Comparison of ENCODE assay signal across 8 cellular contexts in genomic region chrX:48919360-48919821, GRCh38. TPM values are rescaled to one million over a fixed set of nuclear protein-coding genes. Genes with fewer than 3 reads are reported as not detected.
A peak's percentile ranks its signal among the peaks of the same experiment; 100 is the strongest.
DNase-seq lines count a peak whose midpoint lies in the region; ATAC-seq and TF ChIP-seq lines count a peak whose summit lies in the region.

No MANE protein-coding gene starts in this region.

- H3K4me3 ChIP-seq in endodermal cell (ENCODE audit: low read length): peak overlapping the region; percentile 88

- no peaks in the 10 kb centered on the region for H3K27me3 Mint-ChIP-seq in activated T-cell treated with anti-CD3 and anti-CD28 coated beads, Interleukin-2, amount 50 U/mL, for 4 hours (ENCODE audit: low read depth)
- no peaks in the 10 kb centered on the region for H3K27me3 Mint-ChIP-seq in endodermal cell (ENCODE audit: insufficient read depth)
- no peaks in the 10 kb centered on the region for H3K27me3 Mint-ChIP-seq in natural killer cell treated with Interleukin-12 subunit alpha and Interleukin-12 subunit beta and Interleukin-15 and Interleukin-18, amount 100 ng/mL, for 72 hours

- no peaks in the 10 kb centered on the region for H3K9me3 Mint-ChIP-seq in activated T-cell treated with anti-CD3 and anti-CD28 coated beads, Interleukin-2, amount 50 U/mL, for 4 hours
- H3K9me3 Mint-ChIP-seq in endodermal cell: peaks cover 56% of the 10 kb centered on the region
- H3K9me3 Mint-ChIP-seq in natural killer cell treated with Interleukin-12 subunit alpha and Interleukin-12 subunit beta and Interleukin-15 and Interleukin-18, amount 100 ng/mL, for 72 hours: no peaks in the 10 kb centered on the region

- WGBS in endodermal cell (ENCODE audit: insufficient coverage in 1 of 2, insufficient read length in 1 of 2), 2 experiments: 0% methylated on average over 15 of the region's 15 CpGs; no CpG with 5 or more reads in 1 of the 2 experiments

- H3K4me1 ChIP-seq in endodermal cell (ENCODE audit: control insufficient read depth, insufficient read depth, low read length): no peaks in the 10 kb centered on the region

- H3K9me3 ChIP-seq in endodermal cell (ENCODE audit: control insufficient read depth, low read length): no peaks in the 10 kb centered on the region

- peaks cover 24% of the 10 kb centered on the region for H3K36me3 Mint-ChIP-seq in activated T-cell treated with anti-CD3 and anti-CD28 coated beads, Interleukin-2, amount 50 U/mL, for 4 hours (ENCODE audit: insufficient read depth)
- peaks cover 47% of the 10 kb centered on the region for H3K36me3 Mint-ChIP-seq in endodermal cell (ENCODE audit: low read depth)
- peaks cover 25% of the 10 kb centered on the region for H3K36me3 Mint-ChIP-seq in natural killer cell treated with Interleukin-12 subunit alpha and Interleukin-12 subunit beta and Interleukin-15 and Interleukin-18, amount 100 ng/mL, for 72 hours

- peak overlapping the region; percentile 69 for H3K27ac ChIP-seq in endodermal cell (ENCODE audit: low read depth, low read length)

- H3K36me3 ChIP-seq in endodermal cell (ENCODE audit: control insufficient read depth, insufficient read depth, low read length): peaks cover 25% of the 10 kb centered on the region

- peak; percentile 23 to 41 for ATAC-seq in activated T-cell treated with anti-CD3 and anti-CD28 coated beads, Interleukin-2, amount 50 U/mL, for 4 hours
- ATAC-seq in SK-N-SH treated with all-trans-retinoic acid at 6 μM for 48 hours: peak; percentile 44
- peak; percentile 28 to 29 for ATAC-seq in natural killer cell treated with Interleukin-12 subunit alpha and Interleukin-12 subunit beta and Interleukin-15 and Interleukin-18, amount 100 ng/mL, for 72 hours
- ATAC-seq in omental fat pad (ENCODE audit: low FRiP score): no peak

- H3K9ac ChIP-seq in endodermal cell (ENCODE audit: extremely low read depth, low read length, poor library complexity, severe bottlenecking): peak overlapping the region; percentile 83

- H3K4me1 Mint-ChIP-seq in activated T-cell treated with anti-CD3 and anti-CD28 coated beads, Interleukin-2, amount 50 U/mL, for 4 hours (ENCODE audit: low read depth): peaks cover 53% of the 10 kb centered on the region
- peaks cover 24% of the 10 kb centered on the region for H3K4me1 Mint-ChIP-seq in endodermal cell
- H3K4me1 Mint-ChIP-seq in natural killer cell treated with Interleukin-12 subunit alpha and Interleukin-12 subunit beta and Interleukin-15 and Interleukin-18, amount 100 ng/mL, for 72 hours (ENCODE audit: low read depth in 2 of 2): peaks cover 33 to 59% of the 10 kb centered on the region in 2 donors

- no peaks in the 10 kb centered on the region for H3K27me3 ChIP-seq in endodermal cell (ENCODE audit: control insufficient read depth, insufficient read depth, low read length, poor library complexity, severe bottlenecking)

- H3K4me3 Mint-ChIP-seq in activated T-cell treated with anti-CD3 and anti-CD28 coated beads, Interleukin-2, amount 50 U/mL, for 4 hours: peak overlapping the region; percentile 91
- H3K4me3 Mint-ChIP-seq in endodermal cell: peak overlapping the region; percentile 90
- peak overlapping the region; percentile 100 for H3K4me3 Mint-ChIP-seq in natural killer cell treated with Interleukin-12 subunit alpha and Interleukin-12 subunit beta and Interleukin-15 and Interleukin-18, amount 100 ng/mL, for 72 hours

- no peak for DNase-seq in activated T-cell treated with anti-CD3 and anti-CD28 coated beads, Interleukin-2, amount 50 U/mL, for 4 hours
- DNase-seq in activated T-cell treated with anti-CD3 and anti-CD28 coated beads, Interleukin-2, amount 50 U/mL, for 1 hour: no peak
- DNase-seq in endodermal cell (peak; percentile 83), omental fat pad (ENCODE audit: low spot score) (no peak), iPS-NIHi7 (ENCODE audit: extremely low spot score) (no peak), NCI-H2196 treated with DMSO at 0.1 percent for 48 hours (lab: John Stamatoyannopoulos, UW; ENCODE audit: unreplicated experiment) (no peak)
- DNase-seq in natural killer cell treated with Interleukin-12 subunit alpha and Interleukin-12 subunit beta and Interleukin-15 and Interleukin-18, amount 100 ng/mL, for 72 hours (ENCODE audit: low spot score): no peak

- TF ChIP-seq CTCF in endodermal cell (conservative IDR thresholded peaks at IDR 0.05) (no peak), omental fat pad (IDR thresholded peaks at IDR 0.05) (no peak)

- peak overlapping the region; percentile 98 for H3K27ac Mint-ChIP-seq in endodermal cell
- peak overlapping the region; percentile 86 to 93 for H3K27ac Mint-ChIP-seq in natural killer cell treated with Interleukin-12 subunit alpha and Interleukin-12 subunit beta and Interleukin-15 and Interleukin-18, amount 100 ng/mL, for 72 hours

TF ChIP-seq in SK-N-SH treated with all-trans-retinoic acid at 6 μM for 48 hours, 23 proteins besides CTCF, POLR2A, EP300 and RAD21:
- no peak for TF ChIP-seq ZFP3 (CRISPR knock-in tag; IDR thresholded peaks at IDR 0.05)
- TF ChIP-seq, protein P1, sequence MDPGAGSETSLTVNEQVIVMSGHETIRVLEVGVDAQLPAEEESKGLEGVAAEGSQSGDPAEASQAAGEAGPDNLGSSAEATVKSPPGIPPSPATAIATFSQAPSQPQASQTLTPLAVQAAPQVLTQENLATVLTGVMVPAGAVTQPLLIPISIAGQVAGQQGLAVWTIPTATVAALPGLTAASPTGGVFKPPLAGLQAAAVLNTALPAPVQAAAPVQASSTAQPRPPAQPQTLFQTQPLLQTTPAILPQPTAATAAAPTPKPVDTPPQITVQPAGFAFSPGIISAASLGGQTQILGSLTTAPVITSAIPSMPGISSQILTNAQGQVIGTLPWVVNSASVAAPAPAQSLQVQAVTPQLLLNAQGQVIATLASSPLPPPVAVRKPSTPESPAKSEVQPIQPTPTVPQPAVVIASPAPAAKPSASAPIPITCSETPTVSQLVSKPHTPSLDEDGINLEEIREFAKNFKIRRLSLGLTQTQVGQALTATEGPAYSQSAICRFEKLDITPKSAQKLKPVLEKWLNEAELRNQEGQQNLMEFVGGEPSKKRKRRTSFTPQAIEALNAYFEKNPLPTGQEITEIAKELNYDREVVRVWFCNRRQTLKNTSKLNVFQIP (CRISPR knock-in tag; IDR thresholded peaks at IDR 0.05; ENCODE audit: borderline replicate concordance, low read depth): no peak
- TF ChIP-seq ZNF70 (CRISPR knock-in tag; IDR thresholded peaks at IDR 0.05): no peak
- no peak for TF ChIP-seq PPARA (CRISPR knock-in tag; IDR thresholded peaks at IDR 0.05; ENCODE audit: borderline replicate concordance)
TF ChIP-seq in SK-N-SH treated with all-trans-retinoic acid at 6 μM for 48 hours: peak in this region for 0.

RNA-seq across cellular contexts. Expression of gene PIM2, which starts 0.6 kb away (rescaled TPM):
- 100 to 1,000 TPM; 197 to 279 (median 270) TPM for total RNA-seq in activated T-cell treated with anti-CD3 and anti-CD28 coated beads, Interleukin-2, amount 50 U/mL, for 4 hours
- total RNA-seq in endodermal cell: 10 to 100 TPM; 26.2 to 94.0 TPM
- 17.8 TPM for polyA plus RNA-seq in endodermal cell (2013, experiment 1 of 2)
- polyA plus RNA-seq in endodermal cell (2013, experiment 2 of 2): 16.2 TPM
- 100 to 1,000 TPM; 291 to 478 TPM for total RNA-seq in natural killer cell treated with Interleukin-12 subunit alpha and Interleukin-12 subunit beta and Interleukin-15 and Interleukin-18, amount 100 ng/mL, for 72 hours
- 10 to 100 TPM in 2 of 4 donors, 1 to 10 TPM in 2; 9.6 to 14.0 (median 11.5) TPM for total RNA-seq in omental fat pad

RNA-seq across cellular contexts. Expression of gene SLC35A2, which starts 7.9 kb away (rescaled TPM):
- total RNA-seq in activated T-cell treated with anti-CD3 and anti-CD28 coated beads, Interleukin-2, amount 50 U/mL, for 4 hours: 10 to 100 TPM; 23.1 to 31.5 (median 30.6) TPM
- total RNA-seq in endodermal cell (10 to 100 TPM; 22.8 to 24.7 TPM), omental fat pad (10 to 100 TPM; 10.2 to 22.0 (median 17.2) TPM)
- 14.2 TPM for polyA plus RNA-seq in endodermal cell (2013, experiment 1 of 2)
- 17.5 TPM for polyA plus RNA-seq in endodermal cell (2013, experiment 2 of 2)
- total RNA-seq in natural killer cell treated with Interleukin-12 subunit alpha and Interleukin-12 subunit beta and Interleukin-15 and Interleukin-18, amount 100 ng/mL, for 72 hours: 10 to 100 TPM; 25.5 to 26.9 TPM

RNA-seq across cellular contexts. Expression of gene PQBP1, which starts 21.7 kb away (rescaled TPM):
- total RNA-seq in activated T-cell treated with anti-CD3 and anti-CD28 coated beads, Interleukin-2, amount 50 U/mL, for 4 hours: 100 to 1,000 TPM; 130 to 147 (median 139) TPM
- total RNA-seq in endodermal cell (10 to 100 TPM; 46.6 to 69.0 TPM), omental fat pad (10 to 100 TPM; 36.6 to 59.7 (median 55.2) TPM)
- polyA plus RNA-seq in endodermal cell (2013, experiment 1 of 2): 57.8 TPM
- 51.3 TPM for polyA plus RNA-seq in endodermal cell (2013, experiment 2 of 2)
- 10 to 100 TPM; 75.3 to 80.8 TPM for total RNA-seq in natural killer cell treated with Interleukin-12 subunit alpha and Interleukin-12 subunit beta and Interleukin-15 and Interleukin-18, amount 100 ng/mL, for 72 hours

RNA-seq across cellular contexts. Expression of gene TIMM17B, which starts 21.8 kb away (rescaled TPM):
- 100 to 1,000 TPM in 2 of 3 donors, 10 to 100 TPM in 1; 92.7 to 107 (median 102) TPM for total RNA-seq in activated T-cell treated with anti-CD3 and anti-CD28 coated beads, Interleukin-2, amount 50 U/mL, for 4 hours
- total RNA-seq in endodermal cell (10 to 100 TPM; 78.6 to 83.3 TPM), omental fat pad (10 to 100 TPM; 13.7 to 34.1 (median 29.4) TPM)
- polyA plus RNA-seq in endodermal cell (2013, experiment 1 of 2): 76.0 TPM
- 62.0 TPM for polyA plus RNA-seq in endodermal cell (2013, experiment 2 of 2)
- 10 to 100 TPM; 64.0 to 64.6 TPM for total RNA-seq in natural killer cell treated with Interleukin-12 subunit alpha and Interleukin-12 subunit beta and Interleukin-15 and Interleukin-18, amount 100 ng/mL, for 72 hours

RNA-seq across cellular contexts. Expression of gene OTUD5, which starts 38.0 kb away (rescaled TPM):
- 10 to 100 TPM; 55.5 to 65.2 (median 57.8) TPM for total RNA-seq in activated T-cell treated with anti-CD3 and anti-CD28 coated beads, Interleukin-2, amount 50 U/mL, for 4 hours
- 10 to 100 TPM; 50.3 to 56.5 TPM for total RNA-seq in endodermal cell
- polyA plus RNA-seq in endodermal cell (2013, experiment 1 of 2): 41.2 TPM
- polyA plus RNA-seq in endodermal cell (2013, experiment 2 of 2): 40.7 TPM
- total RNA-seq in natural killer cell treated with Interleukin-12 subunit alpha and Interleukin-12 subunit beta and Interleukin-15 and Interleukin-18, amount 100 ng/mL, for 72 hours: 10 to 100 TPM; 75.8 to 79.9 TPM
- total RNA-seq in omental fat pad: 10 to 100 TPM; 32.7 to 43.0 (median 38.3) TPM
